In the genomic region with DNA sequence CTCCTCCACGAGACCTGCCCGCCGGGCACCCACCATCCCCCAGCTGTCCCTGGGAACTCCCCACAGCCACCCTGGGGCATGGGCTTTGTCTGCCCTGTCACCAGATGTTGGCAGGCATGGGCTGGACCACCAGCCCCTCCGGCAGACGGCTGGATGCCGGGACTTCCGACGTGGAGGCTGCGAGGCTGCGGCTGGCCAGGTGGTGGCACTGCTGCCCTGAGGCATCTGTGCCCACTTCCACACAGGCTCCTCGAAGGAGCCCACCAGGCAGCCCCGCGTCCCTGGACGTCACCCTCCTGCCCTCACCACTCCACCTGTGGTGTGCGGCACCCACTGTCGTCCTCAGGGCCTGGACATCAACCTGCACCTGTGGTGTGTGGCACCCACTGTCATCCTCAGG, we compare ENCODE assay signal across 9 cellular contexts.
DNase-seq lines count a peak whose midpoint lies in the region; ATAC-seq and TF ChIP-seq lines count a peak whose summit lies in the region.
"Had no signal": no experiment of that assay in that cellular context is flagged by ENCODE, and none has a peak within 500 bp of the region (broad histone marks: within the 10 kb centered on the region; RNA-seq: fewer than 3 reads in every experiment).

No MANE protein-coding gene starts in this region.

- no peaks in the 10 kb centered on the region; the same call in 1 of the 2 replicates for H3K27me3 ChIP-seq in SK-N-SH (ENCODE audit: insufficient read depth)
- H3K27me3 ChIP-seq in colonic mucosa, result no peaks in the 10 kb centered on the region

- 7% methylated on average over 5 of the region's 16 CpGs for WGBS in SK-N-SH (ENCODE audit: low lambda C conversion rate)

- DNase-seq in SK-N-SH, result peak; percentile 59
- DNase-seq in NCI-H1105 treated with DMSO at 0.1 percent for 48 hours (lab: John Stamatoyannopoulos, UW), result peak; percentile 4
- no peak for DNase-seq in colonic mucosa
- peak; percentile 67 for DNase-seq in retina
- no peak for DNase-seq in MCF 10A (ENCODE audit: unreplicated experiment)

- H2AFZ ChIP-seq in SK-N-SH (ENCODE audit: low read depth), result no peak overlapping the region

- peak; percentile 40 for TF ChIP-seq CTCF in SK-N-SH (IDR thresholded peaks at IDR 0.05)
- TF ChIP-seq CTCF in colonic mucosa (IDR thresholded peaks at IDR 0.05), result peak; percentile 41
- TF ChIP-seq CTCF in MCF 10A (IDR thresholded peaks at IDR 0.05; ENCODE audit: unreplicated experiment), result no peak

- no peaks in the 10 kb centered on the region for H3K36me3 ChIP-seq in SK-N-SH (replicated peaks in 1 of 2; ENCODE audit: control insufficient read depth in 1 of 2, insufficient read depth in 2 of 2, low read length in 1 of 2)
- H3K36me3 ChIP-seq in colonic mucosa, result no peaks in the 10 kb centered on the region

- no peaks in the 10 kb centered on the region for H3F3A ChIP-seq in SK-N-SH (replicated peaks; ENCODE audit: insufficient read depth)

- H3K9me2 ChIP-seq in SK-N-SH, result no peaks in the 10 kb centered on the region

- CTCF ChIA-PET in SK-N-SH (lab: Yijun Ruan, JAX) (interaction anchor here (0.9 to 1.0 kb wide), 2 partner anchors 52 to 326 kb away, joined by 3 read pairs; no protein-coding TSS in a partner anchor), MCF 10A (lab: Yijun Ruan, JAX) (no interaction called here)

- POLR2A ChIA-PET in SK-N-SH (lab: Yijun Ruan, JAX), result no interaction called here
- POLR2A ChIA-PET in MCF 10A (lab: Yijun Ruan, JAX), result no interaction called here

- no peaks in the 10 kb centered on the region for H3K9me3 ChIP-seq in SK-N-SH
- no peaks in the 10 kb centered on the region for H3K9me3 ChIP-seq in colonic mucosa

- ATAC-seq in SK-N-SH treated with all-trans-retinoic acid at 6 μM for 48 hours (no peak), HG02642 (IDR thresholded peaks at IDR 0.05; ENCODE audit: poor library complexity, unreplicated experiment) (no peak), HG02981 (IDR thresholded peaks at IDR 0.05; ENCODE audit: unreplicated experiment) (no peak)

- H3K4me3 ChIP-seq in SK-N-SH (ENCODE audit: low read depth in 2 of 2, low read length in 1 of 2) (no peak overlapping the region), colonic mucosa (no peak overlapping the region)
- H3K4me3 ChIP-seq: coronary artery had no signal

- intact Hi-C loops in colonic mucosa (cut with DNase I) (loop anchor here (5.0 kb wide), 1 partner anchor 218 kb away; no protein-coding TSS in a partner anchor), MCF 10A (cut with micrococcal nuclease) (no loop called here)

- no peak overlapping the region for H3K27ac Mint-ChIP-seq in MCF 10A (ENCODE audit: low read depth, unreplicated experiment)

- no TSS peak for BruUV-seq in MCF 10A (replicated peaks; lab: Mats Ljungman, UMichigan)

- peaks cover 8% of the 10 kb centered on the region for H3K9me3 Mint-ChIP-seq in MCF 10A (ENCODE audit: unreplicated experiment)

- no peaks in the 10 kb centered on the region for H3K27me3 Mint-ChIP-seq in MCF 10A (ENCODE audit: insufficient read depth, unreplicated experiment)

- H3K27ac ChIP-seq in SK-N-SH (ENCODE audit: low read depth in 2 of 2, low read length in 1 of 2), result no peak overlapping the region
- H3K27ac ChIP-seq in colonic mucosa, result no peak overlapping the region
- H3K27ac ChIP-seq: coronary artery had no signal

- H3K4me3 Mint-ChIP-seq in MCF 10A (ENCODE audit: unreplicated experiment), result no peak overlapping the region

- no peak overlapping the region for H3K4me2 ChIP-seq in SK-N-SH

- TF ChIP-seq RAD21 in SK-N-SH (IDR thresholded peaks at IDR 0.05; ENCODE audit: low read length), result peak; percentile 42

- no peaks in the 10 kb centered on the region for H3K4me1 Mint-ChIP-seq in MCF 10A (ENCODE audit: insufficient read depth, unreplicated experiment)

- H3K36me3 Mint-ChIP-seq in MCF 10A (ENCODE audit: insufficient read depth, unreplicated experiment), result no peaks in the 10 kb centered on the region

- H3K79me2 ChIP-seq in SK-N-SH (ENCODE audit: insufficient read depth), result no peaks in the 10 kb centered on the region

- no peaks in the 10 kb centered on the region for H3K4me1 ChIP-seq in SK-N-SH (ENCODE audit: control insufficient read depth in 1 of 2, insufficient read depth in 2 of 2, low read depth in 1 of 2, low read length in 1 of 2)
- no peaks in the 10 kb centered on the region for H3K4me1 ChIP-seq in colonic mucosa

- H3K9ac ChIP-seq in SK-N-SH (no peak overlapping the region), colonic mucosa (ENCODE audit: low read depth in 2 of 2, low read length in 2 of 2) (no peak overlapping the region)

- no peaks in the 10 kb centered on the region for H4K20me1 ChIP-seq in SK-N-SH (ENCODE audit: insufficient read depth)

- no peak for TF ChIP-seq EP300 in SK-N-SH (IDR thresholded peaks at IDR 0.05; ENCODE audit: borderline replicate concordance in 1 of 2, low read depth in 1 of 2, low read length in 1 of 2)

TF ChIP-seq in SK-N-SH, 30 proteins besides CTCF, POLR2A, EP300 and RAD21:
- TF ChIP-seq SMC3 (IDR thresholded peaks at IDR 0.05; ENCODE audit: low read depth, low read length), result peak; percentile 27; the same call in 1 of the 2 replicates
- no peak for TF ChIP-seq TCF12 (IDR thresholded peaks at IDR 0.05)

TF ChIP-seq in SK-N-SH treated with all-trans-retinoic acid at 6 μM for 48 hours, 23 proteins besides CTCF, POLR2A, EP300 and RAD21 (continues in another document):
- TF ChIP-seq PPARA (CRISPR knock-in tag; IDR thresholded peaks at IDR 0.05; ENCODE audit: borderline replicate concordance) (no peak), ZNF8 (CRISPR knock-in tag; IDR thresholded peaks at IDR 0.05) (no peak), TCF4 (CRISPR knock-in tag; IDR thresholded peaks at IDR 0.05; ENCODE audit: borderline replicate concordance) (no peak), BACH2 (CRISPR knock-in tag; IDR thresholded peaks at IDR 0.05; ENCODE audit: borderline replicate concordance) (no peak), CSDC2 (CRISPR knock-in tag; IDR thresholded peaks at IDR 0.05) (no peak), ZFP3 (CRISPR knock-in tag; IDR thresholded peaks at IDR 0.05) (no peak), TOX (CRISPR knock-in tag; IDR thresholded peaks at IDR 0.05; ENCODE audit: borderline replicate concordance) (no peak), CREB5 (CRISPR knock-in tag; IDR thresholded peaks at IDR 0.05; ENCODE audit: low read depth) (no peak), ISL1 (CRISPR knock-in tag; IDR thresholded peaks at IDR 0.05) (no peak), GLIS3 (CRISPR knock-in tag; IDR thresholded peaks at IDR 0.05) (no peak), OSR1 (CRISPR knock-in tag; IDR thresholded peaks at IDR 0.05) (no peak), ZC3H10 (CRISPR knock-in tag; IDR thresholded peaks at IDR 0.05) (no peak), CSRNP3 (CRISPR knock-in tag; IDR thresholded peaks at IDR 0.05) (no peak), ARNTL (CRISPR knock-in tag; IDR thresholded peaks at IDR 0.05; ENCODE audit: borderline replicate concordance, low read depth) (no peak)
- TF ChIP-seq, protein P1, sequence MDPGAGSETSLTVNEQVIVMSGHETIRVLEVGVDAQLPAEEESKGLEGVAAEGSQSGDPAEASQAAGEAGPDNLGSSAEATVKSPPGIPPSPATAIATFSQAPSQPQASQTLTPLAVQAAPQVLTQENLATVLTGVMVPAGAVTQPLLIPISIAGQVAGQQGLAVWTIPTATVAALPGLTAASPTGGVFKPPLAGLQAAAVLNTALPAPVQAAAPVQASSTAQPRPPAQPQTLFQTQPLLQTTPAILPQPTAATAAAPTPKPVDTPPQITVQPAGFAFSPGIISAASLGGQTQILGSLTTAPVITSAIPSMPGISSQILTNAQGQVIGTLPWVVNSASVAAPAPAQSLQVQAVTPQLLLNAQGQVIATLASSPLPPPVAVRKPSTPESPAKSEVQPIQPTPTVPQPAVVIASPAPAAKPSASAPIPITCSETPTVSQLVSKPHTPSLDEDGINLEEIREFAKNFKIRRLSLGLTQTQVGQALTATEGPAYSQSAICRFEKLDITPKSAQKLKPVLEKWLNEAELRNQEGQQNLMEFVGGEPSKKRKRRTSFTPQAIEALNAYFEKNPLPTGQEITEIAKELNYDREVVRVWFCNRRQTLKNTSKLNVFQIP (CRISPR knock-in tag; IDR thresholded peaks at IDR 0.05; ENCODE audit: borderline replicate concordance, low read depth), result no peak

Comparison
In these comparisons a context has a peak if more than half of its experiments do, and no peak if none do; other contexts are left out.
1. DNase-seq: peak in SK-N-SH (single experiment), NCI-H1105 treated with DMSO at 0.1 percent for 48 hours (single experiment) and retina (single experiment); none in colonic mucosa (single experiment) and MCF 10A (single experiment).